Comparison of ENCODE assay signal across 1 cellular context in genomic region chr17:82098939-82099765, GRCh38.
TF ChIP-seq lines count a peak whose summit lies in the region.

No MANE protein-coding gene starts in this region.

TF ChIP-seq in endothelial cell of umbilical vein, 7 proteins besides CTCF, POLR2A, EP300 and RAD21:
- TF ChIP-seq MAX (IDR thresholded peaks at IDR 0.05; ENCODE audit: insufficient read depth, insufficient read length) (peak; percentile 60), MYC (IDR thresholded peaks at IDR 0.05; ENCODE audit: low read depth, low read length) (peak; percentile 81), FOS (IDR thresholded peaks at IDR 0.05; ENCODE audit: borderline replicate concordance, insufficient read depth, low read length) (no peak)
